In genomic region chr14:96686126-96686525, GRCh38 we compare ENCODE assay signal across 27 cellular contexts.
"Had no signal": no experiment of that assay in that cellular context is flagged by ENCODE, and none has a peak within 500 bp of the region (broad histone marks: within the 10 kb centered on the region; RNA-seq: fewer than 3 reads in every experiment).

No MANE protein-coding gene starts in this region.

- DNase-seq: stimulated activated CD4-positive, alpha-beta T cell treated with anti-CD3 and anti-CD28 coated beads, Interleukin-2, amount 100 ng/mL, for 48 hours; stimulated activated CD4-positive, alpha-beta T cell treated with anti-CD3 and anti-CD28 coated beads, Interleukin-4, amount 100 ng/mL, for 1 hour; stimulated activated CD4-positive, alpha-beta T cell treated with anti-CD3 and anti-CD28 coated beads, Interleukin-4, amount 100 ng/mL, for 24 hours; stimulated activated CD4-positive, alpha-beta T cell treated with anti-CD3 and anti-CD28 coated beads, Interleukin-4, amount 100 ng/mL, for 4 hours; stimulated activated CD8-positive, alpha-beta memory T cell treated with anti-CD3 and anti-CD28 coated beads, Interleukin-4, amount 100 ng/mL, for 48 hours; stimulated activated naive B cell treated with anti-CD40 and anti-IgM and Interleukin-4, amounts not matched to agents 10 μg/mL and 1 μg/mL and 100 μg/mL, for 72 hours; stimulated activated naive CD4-positive, alpha-beta T cell; stimulated activated naive CD4-positive, alpha-beta T cell treated with Interleukin-2 at 50 U/mL for 16 hours; stimulated activated naive CD8-positive, alpha-beta T cell treated with anti-CD3 and anti-CD28 coated beads, Interleukin-15, amount 100 ng/mL, for 72 hours; stimulated activated naive CD8-positive, alpha-beta T cell treated with anti-CD3 and anti-CD28 coated beads, Interleukin-15, Interleukin-2, amounts not matched to agents 100 U/mL and 50 U/mL, for 24 hours; stomach; substantia nigra; testis; thyroid gland; tibial artery; transverse colon; trophoblast cell; upper lobe of left lung; upper lobe of right lung; uterus had no signal

- H3K36me3 ChIP-seq: stomach, suprapubic skin, thoracic aorta, thyroid gland, tibial artery, tibial nerve, transverse colon, upper lobe of left lung, upper lobe of right lung, uterus, vagina had no signal

- H3K27me3 ChIP-seq: suprapubic skin, testis, thyroid gland, tibial nerve, transverse colon, upper lobe of left lung, upper lobe of right lung, uterus, vagina had no signal

- ATAC-seq: stimulated activated effector memory CD8-positive, alpha-beta T cell treated with anti-CD3 and anti-CD28 coated beads, Interleukin-12 subunit alpha, Interleukin-12 subunit beta, amount 100 ng/mL, for 72 hours; stimulated activated memory B cell treated with anti-CD40 and anti-IgM and Interleukin-4, amounts not matched to agents 10 μg/mL and 1 μg/mL and 100 μg/mL, for 72 hours; stimulated activated naive B cell treated with anti-CD40 and anti-IgM and Interleukin-4, amounts not matched to agents 10 μg/mL and 1 μg/mL and 100 μg/mL, for 72 hours; stimulated activated naive CD8-positive, alpha-beta T cell treated with anti-CD3 and anti-CD28 coated beads, Interleukin-15, amount 100 ng/mL, for 72 hours; stimulated activated naive CD8-positive, alpha-beta T cell treated with anti-CD3 and anti-CD28 coated beads, Interleukin-15, Interleukin-2, amounts not matched to agents 100 U/mL and 50 U/mL, for 24 hours; upper lobe of right lung had no signal

- H3K27ac ChIP-seq: stomach, suprapubic skin, testis, thoracic aorta, thyroid gland, tibial artery, tibial nerve, transverse colon, upper lobe of left lung, upper lobe of right lung, uterus, vagina had no signal

- H3K9me3 ChIP-seq: stomach, suprapubic skin, testis, thoracic aorta, thyroid gland, tibial artery, tibial nerve, transverse colon, upper lobe of left lung, upper lobe of right lung, uterus, vagina had no signal

- H3K4me1 ChIP-seq: stomach, suprapubic skin, testis, thyroid gland, tibial artery, tibial nerve, transverse colon, upper lobe of left lung, upper lobe of right lung, uterus, vagina had no signal

- FAIRE-seq: urothelium cell line had no signal

- H3K4me3 ChIP-seq: stomach, suprapubic skin, testis, thoracic aorta, thyroid gland, tibial artery, tibial nerve, transverse colon, upper lobe of left lung, upper lobe of right lung, uterus, vagina had no signal
